10 cellular contexts compared by ENCODE assay signal in genomic region chr2:15559379-15559778, GRCh38. TPM values are rescaled to one million over a fixed set of nuclear protein-coding genes. Genes with fewer than 3 reads are reported as not detected.
DNase-seq lines count a peak whose midpoint lies in the region; ATAC-seq and TF ChIP-seq lines count a peak whose summit lies in the region.
"Had no signal": no experiment of that assay in that cellular context is flagged by ENCODE, and none has a peak within 500 bp of the region (broad histone marks: within the 10 kb centered on the region; RNA-seq: fewer than 3 reads in every experiment).

No MANE protein-coding gene starts in this region.

- no peak overlapping the region for H2AFZ ChIP-seq in SU-DHL-6 (ENCODE audit: low read depth, low read length, severe bottlenecking)
- H2AFZ ChIP-seq in smooth muscle cell (ENCODE audit: low read depth): no peak overlapping the region

- no peaks in the 10 kb centered on the region for H4K20me1 ChIP-seq in SU-DHL-6 (ENCODE audit: low read depth, low read length)
- peaks cover 40% of the 10 kb centered on the region for H4K20me1 ChIP-seq in smooth muscle cell (ENCODE audit: low read depth)

- H3K79me2 ChIP-seq in SU-DHL-6 (ENCODE audit: insufficient read depth, low read length): peaks cover 12% of the 10 kb centered on the region; the same call in 1 of the 2 replicates
- H3K79me2 ChIP-seq in smooth muscle cell (ENCODE audit: low read depth): peaks cover 56% of the 10 kb centered on the region

- no peak overlapping the region for H3K27ac Mint-ChIP-seq in activated T-cell treated with anti-CD3 and anti-CD28 coated beads, Interleukin-2, amount 50 U/mL, for 72 hours

- 98% methylated on average over 4 of the region's 4 CpGs for WGBS in smooth muscle cell (ENCODE audit: low lambda C conversion rate)

- no peak for DNase-seq in activated T-cell treated with anti-CD3 and anti-CD28 coated beads, Interleukin-2, amount 50 U/mL, for 72 hours
- DNase-seq in activated T-cell treated with anti-CD3 and anti-CD28 coated beads, Interleukin-2, amount 50 U/mL, for 48 hours: no peak
- DNase-seq in fibroblast of villous mesenchyme (ENCODE audit: low read depth) (no peak), smooth muscle cell (lab: John Stamatoyannopoulos, UW; ENCODE audit: unreplicated experiment) (no peak), NCI-H2196 (lab: John Stamatoyannopoulos, UW; ENCODE audit: unreplicated experiment) (no peak), SHP77 (lab: John Stamatoyannopoulos, UW) (no peak)
- DNase-seq: colonic mucosa had no signal

- H3K4me1 Mint-ChIP-seq in activated T-cell treated with anti-CD3 and anti-CD28 coated beads, Interleukin-2, amount 50 U/mL, for 72 hours (ENCODE audit: low read depth): peaks cover 53% of the 10 kb centered on the region

- no peaks in the 10 kb centered on the region for H3K9me2 ChIP-seq in SU-DHL-6 (replicated peaks; ENCODE audit: insufficient read depth, low read length)

- peaks cover 4 to 5% of the 10 kb centered on the region in 2 donors for H3K36me3 Mint-ChIP-seq in activated T-cell treated with anti-CD3 and anti-CD28 coated beads, Interleukin-2, amount 50 U/mL, for 72 hours (ENCODE audit: insufficient read depth in 2 of 2)

- H3K9me3 ChIP-seq in SU-DHL-6 (ENCODE audit: insufficient read depth, low read length) (no peaks in the 10 kb centered on the region), smooth muscle cell (replicated peaks; ENCODE audit: low read depth) (no peaks in the 10 kb centered on the region)
- H3K9me3 ChIP-seq: colonic mucosa had no signal

- ATAC-seq in activated T-cell treated with anti-CD3 and anti-CD28 coated beads, Interleukin-2, amount 50 U/mL, for 72 hours (replicated peaks in 1 of 2): no peak
- no peak for ATAC-seq in HG02973 (IDR thresholded peaks at IDR 0.05; ENCODE audit: unreplicated experiment)
- ATAC-seq: Panc1 had no signal

- H3K4me1 ChIP-seq in smooth muscle cell (ENCODE audit: low read depth): peaks cover 7% of the 10 kb centered on the region
- H3K4me1 ChIP-seq: colonic mucosa had no signal

- H3K4me3 ChIP-seq in SU-DHL-6 (ENCODE audit: insufficient read depth, low read length, poor library complexity, severe bottlenecking) (no peak overlapping the region), fibroblast of villous mesenchyme (ENCODE audit: low read depth, low read length) (peak overlapping the region; percentile 99), smooth muscle cell (peak overlapping the region; percentile 94)

- no peaks in the 10 kb centered on the region for H3K36me3 ChIP-seq in SU-DHL-6 (ENCODE audit: low read length)
- H3K36me3 ChIP-seq in smooth muscle cell (ENCODE audit: low read depth): no peaks in the 10 kb centered on the region
- H3K36me3 ChIP-seq: colonic mucosa had no signal

- peak overlapping the region; percentile 97 for H3K4me3 Mint-ChIP-seq in activated T-cell treated with anti-CD3 and anti-CD28 coated beads, Interleukin-2, amount 50 U/mL, for 72 hours

- H3K27ac ChIP-seq in SU-DHL-6 (ENCODE audit: low read depth, low read length) (no peak overlapping the region), smooth muscle cell (ENCODE audit: low read depth) (no peak overlapping the region)
- H3K27ac ChIP-seq: colonic mucosa had no signal

- H3K9ac ChIP-seq in SU-DHL-6 (ENCODE audit: low read length) (no peak overlapping the region), smooth muscle cell (ENCODE audit: low read depth) (peak overlapping the region; percentile 99)

- H3K27me3 Mint-ChIP-seq in activated T-cell treated with anti-CD3 and anti-CD28 coated beads, Interleukin-2, amount 50 U/mL, for 72 hours (ENCODE audit: low read depth): no peaks in the 10 kb centered on the region

- no peak for TF ChIP-seq CTCF in SU-DHL-6 (IDR thresholded peaks at IDR 0.05; ENCODE audit: insufficient read depth, low read length, poor library complexity, severe bottlenecking)
- no peak for TF ChIP-seq CTCF in fibroblast of villous mesenchyme (IDR thresholded peaks at IDR 0.05; ENCODE audit: insufficient read depth, low read depth, low read length)
- no peak for TF ChIP-seq CTCF in smooth muscle cell (IDR thresholded peaks at IDR 0.05; ENCODE audit: borderline replicate concordance, insufficient read depth, poor library complexity, severe bottlenecking)

- no peaks in the 10 kb centered on the region for H3K9me3 Mint-ChIP-seq in activated T-cell treated with anti-CD3 and anti-CD28 coated beads, Interleukin-2, amount 50 U/mL, for 72 hours

- H3K27me3 ChIP-seq in SU-DHL-6 (ENCODE audit: low read length) (no peaks in the 10 kb centered on the region), smooth muscle cell (ENCODE audit: low read depth) (no peaks in the 10 kb centered on the region)
- H3K27me3 ChIP-seq: colonic mucosa had no signal

- peak overlapping the region; percentile 86 for H3K4me2 ChIP-seq in SU-DHL-6 (ENCODE audit: low read depth, low read length, poor library complexity, severe bottlenecking)
- H3K4me2 ChIP-seq in smooth muscle cell: peak overlapping the region; percentile 98

- no peaks in the 10 kb centered on the region for H3F3A ChIP-seq in SU-DHL-6 (ENCODE audit: insufficient read depth)
- H3F3A ChIP-seq in smooth muscle cell (ENCODE audit: low read depth): peaks cover 4% of the 10 kb centered on the region

RNA-seq across cellular contexts. Expression of gene NBAS, which starts 1.8 kb away (rescaled TPM):
- 10 to 100 TPM; 45.9 to 50.8 TPM for total RNA-seq in activated T-cell treated with anti-CD3 and anti-CD28 coated beads, Interleukin-2, amount 50 U/mL, for 72 hours
- total RNA-seq in fibroblast of villous mesenchyme (81.8 and 109 TPM in 2 replicates), smooth muscle cell (51.1 and 72.0 TPM in 2 replicates)
- 28.8 and 31.2 TPM in 2 replicates for polyA plus RNA-seq in smooth muscle cell

RNA-seq across cellular contexts. Expression of gene DDX1, which starts 32.3 kb away (rescaled TPM):
- total RNA-seq in activated T-cell treated with anti-CD3 and anti-CD28 coated beads, Interleukin-2, amount 50 U/mL, for 72 hours: 10 to 100 TPM; 55.8 to 56.0 TPM
- 87.3 and 120 TPM in 2 replicates for total RNA-seq in fibroblast of villous mesenchyme
- total RNA-seq in smooth muscle cell: 71.3 and 79.2 TPM in 2 replicates
- 78.7 and 80.0 TPM in 2 replicates for polyA plus RNA-seq in smooth muscle cell
